ENCODE assay signal across 1 cellular context in genomic region chr20:31572701-31573554, GRCh38.
TF ChIP-seq lines count a peak whose summit lies in the region.

No MANE protein-coding gene starts in this region.

TF ChIP-seq in HCT116, 20 proteins besides CTCF, POLR2A, EP300 and RAD21 (continued from another document):
- TF ChIP-seq ZBTB33 (IDR thresholded peaks at IDR 0.05; ENCODE audit: extremely low read depth, insufficient replicate concordance, low read length) = peak; percentile 65
- TF ChIP-seq CEBPB (IDR thresholded peaks at IDR 0.05; ENCODE audit: low read depth) = no peak
- TF ChIP-seq CBX3 (IDR thresholded peaks at IDR 0.05; ENCODE audit: low read depth) = no peak
- no peak for TF ChIP-seq ATF3 (IDR thresholded peaks at IDR 0.05)
